ENCODE assay signal across 9 cellular contexts in the genomic region with DNA sequence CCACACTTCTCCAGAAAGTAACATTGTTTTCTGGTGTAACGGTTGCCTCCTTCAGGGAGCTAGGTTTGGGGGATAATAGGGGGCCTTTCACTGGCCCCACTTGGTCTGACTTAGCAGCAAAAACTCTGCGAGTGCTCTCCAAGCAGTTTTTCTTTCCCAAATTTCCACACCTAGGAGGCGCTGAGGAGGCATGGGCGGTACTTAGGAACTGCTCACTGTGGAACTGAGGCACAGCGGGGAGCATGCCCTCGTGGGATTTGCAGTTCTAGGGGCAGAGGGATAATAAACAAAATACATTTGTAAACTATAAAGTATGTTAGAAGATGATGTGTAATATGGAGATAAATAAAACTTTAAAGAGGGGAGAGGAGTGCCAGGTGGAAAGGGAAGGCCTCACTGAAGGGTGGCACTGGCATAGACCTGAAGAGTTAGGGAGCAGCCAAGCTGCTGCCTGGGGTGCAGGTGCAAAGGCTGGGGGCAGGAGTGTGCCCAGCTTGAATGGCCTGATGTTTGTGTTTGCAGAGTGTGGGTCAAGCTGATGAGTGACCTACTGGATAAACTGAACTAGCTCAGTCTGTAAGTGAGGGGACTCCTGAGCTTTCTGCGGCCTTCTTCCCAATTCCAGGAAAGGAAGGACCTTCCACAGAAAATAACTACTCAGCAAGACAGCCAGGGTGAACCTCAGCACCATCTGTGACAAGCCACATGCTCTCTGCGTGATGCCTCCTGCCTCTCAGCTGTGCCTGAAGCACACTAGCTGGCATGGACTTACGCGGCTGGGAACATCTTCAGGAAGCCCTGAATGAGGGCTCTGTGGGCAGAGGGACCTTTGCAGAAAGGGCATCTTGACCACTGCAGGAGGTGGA. TPM values are rescaled to one million over a fixed set of nuclear protein-coding genes. Genes with fewer than 3 reads are reported as not detected.
DNase-seq lines count a peak whose midpoint lies in the region; ATAC-seq, FAIRE-seq and TF ChIP-seq lines count a peak whose summit lies in the region.
"Had no signal": no experiment of that assay in that cellular context is flagged by ENCODE, and none has a peak within 500 bp of the region (broad histone marks: within the 10 kb centered on the region; RNA-seq: fewer than 3 reads in every experiment).

No MANE protein-coding gene starts in this region.

- peaks cover 22% of the 10 kb centered on the region for H3K27me3 Mint-ChIP-seq in activated CD4-positive, alpha-beta T cell treated with anti-CD3 and anti-CD28 coated beads, Interleukin-2, amount 10 ng/mL, durations not matched to agents 24 days and 14 days

- no peaks in the 10 kb centered on the region for H3K36me3 ChIP-seq in brain microvascular endothelial cell (replicated peaks)
- peaks cover 0 to 1% of the 10 kb centered on the region in 2 experiments; a peak in 1 of 5 replicates for H3K36me3 ChIP-seq in HepG2 (replicated peaks in 1 of 2; ENCODE audit: control insufficient read depth in 1 of 2, insufficient read depth in 2 of 2, low read length in 2 of 2)
- H3K36me3 ChIP-seq in upper lobe of right lung: no peaks in the 10 kb centered on the region

- TF ChIP-seq RAD21 in HepG2 (CRISPR knock-in tag; IDR thresholded peaks at IDR 0.05): no peak

- H3K79me2 ChIP-seq in HepG2 (ENCODE audit: insufficient read depth, low read length): peaks cover 32% of the 10 kb centered on the region

- peak overlapping the region; percentile 93 for H3K4me2 ChIP-seq in HepG2 (ENCODE audit: low read depth, low read length)

- H3K4me1 ChIP-seq in HepG2 (ENCODE audit: insufficient read depth, low read length) (peaks cover 66% of the 10 kb centered on the region), upper lobe of right lung (peaks cover 61% of the 10 kb centered on the region)

- peaks cover 8% of the 10 kb centered on the region for H3K4me1 Mint-ChIP-seq in activated CD4-positive, alpha-beta T cell treated with anti-CD3 and anti-CD28 coated beads, Interleukin-2, amount 10 ng/mL, durations not matched to agents 24 days and 14 days

- H3K9me3 ChIP-seq in HepG2 (ENCODE audit: low read length): no peaks in the 10 kb centered on the region
- H3K9me3 ChIP-seq in upper lobe of right lung: no peaks in the 10 kb centered on the region

- no peak for TF ChIP-seq POLR2A in HepG2 (IDR thresholded peaks at IDR 0.05; ENCODE audit: insufficient read depth in 1 of 2, low read depth in 2 of 2, low read length in 2 of 2)

- in situ Hi-C loops in brain microvascular endothelial cell (cut with HindIII; ENCODE audit: low pct_ligation_motif_present, low sequenced_read_pairs): loop anchor here (25.0 kb wide), 1 partner anchor 175 kb away; the partner anchor contains the start of gene SDE2
- in situ Hi-C loops in HepG2 (cut with HindIII; ENCODE audit: extremely low pct_ligation_motif_present, low pct_unique_long_range_greater_than_20kb): no loop called here

- peak overlapping the region; percentile 63 for H3K9ac ChIP-seq in HepG2 (ENCODE audit: insufficient read depth, low read depth, low read length)

- TF ChIP-seq EP300 in HepG2 (IDR thresholded peaks at IDR 0.05; ENCODE audit: low read depth in 2 of 2, low read length in 2 of 2) (no peak), HepG2 (CRISPR knock-in tag; IDR thresholded peaks at IDR 0.05; ENCODE audit: borderline replicate concordance) (no peak)

- H3K27ac ChIP-seq in brain microvascular endothelial cell (no peak overlapping the region), HepG2 (ENCODE audit: extremely low read length, insufficient read depth, low read length) (peak overlapping the region; percentile 61), upper lobe of right lung (peak overlapping the region; percentile 89)

- no peak overlapping the region for H2AFZ ChIP-seq in HepG2 (ENCODE audit: low read length)

- ATAC-seq in HepG2: no peak
- ATAC-seq in upper lobe of right lung: no peak
- ATAC-seq in HG02588 (IDR thresholded peaks at IDR 0.05; ENCODE audit: unreplicated experiment): no peak

- intact Hi-C loops in activated CD4-positive, alpha-beta T cell treated with anti-CD3 and anti-CD28 coated beads, Interleukin-2, amount 10 ng/mL, durations not matched to agents 24 days and 14 days (cut with micrococcal nuclease): loop anchor here (5.0 kb wide), 2 partner anchors 55 to 70 kb away; partner anchors contain the start of gene TMEM63A
- intact Hi-C loops in HepG2 (cut with micrococcal nuclease; ENCODE audit: unreplicated experiment) (loop anchor here (2.0 kb wide), 2 partner anchors 33 to 71 kb away; partner anchors contain the start of gene TMEM63A), upper lobe of right lung (cut with DNase I) (no loop called here)

- POLR2A ChIA-PET in HepG2 (lab: Yijun Ruan, JAX): interaction anchor here (1.0 to 6.3 kb wide), 6 partner anchors 14 to 187 kb away, joined by 3 to 87 read pairs (median 4); partner anchors contain the start of genes SDE2, SRP9 and TMEM63A

- H4K20me1 ChIP-seq in HepG2 (ENCODE audit: insufficient read depth, low read length): no peaks in the 10 kb centered on the region

- 20% methylated on average over 7 of the region's 10 CpGs for WGBS in HepG2 (ENCODE audit: low lambda C conversion rate)

- peak overlapping the region; percentile 79 for H3K4me3 Mint-ChIP-seq in activated CD4-positive, alpha-beta T cell treated with anti-CD3 and anti-CD28 coated beads, Interleukin-2, amount 10 ng/mL, durations not matched to agents 24 days and 14 days

- FAIRE-seq in HepG2 (lab: Jason Lieb, UNC): peak; percentile 34

- no peak overlapping the region for H3K27ac Mint-ChIP-seq in activated CD4-positive, alpha-beta T cell treated with anti-CD3 and anti-CD28 coated beads, Interleukin-2, amount 10 ng/mL, durations not matched to agents 24 days and 14 days

- DNase-seq in activated CD4-positive, alpha-beta T cell treated with anti-CD3 and anti-CD28 coated beads, Interleukin-2, amount 10 ng/mL, durations not matched to agents 24 days and 14 days: no peak
- no peak for DNase-seq in activated CD4-positive, alpha-beta T cell treated with anti-CD3 and anti-CD28 coated beads, Interleukin-2, amount 50 U/mL, for 48 hours
- DNase-seq in brain microvascular endothelial cell (no peak), HepG2 (ENCODE audit: low spot score) (peak; percentile 48), upper lobe of right lung (no peak), T1000 (lab: John Stamatoyannopoulos, UW) (no peak), DMS79 (lab: John Stamatoyannopoulos, UW) (no peak)
- DNase-seq: stimulated activated CD4-positive, alpha-beta T cell treated with anti-CD3 and anti-CD28 coated beads, Interleukin-15, amount 100 ng/mL, for 24 hours had no signal

- no TSS peak for BruUV-seq in HepG2 (replicated peaks; lab: Mats Ljungman, UMichigan)

- CTCF ChIA-PET in HepG2 (lab: Yijun Ruan, JAX; ENCODE audit: low intra/inter-chr PET ratio, low total read pairs): interaction anchor here (1.7 kb wide), 1 partner anchor 34 kb away, joined by 3 read pairs; the partner anchor contains the start of gene SRP9

- H3K27me3 ChIP-seq in brain microvascular endothelial cell (replicated peaks): no peaks in the 10 kb centered on the region
- H3K27me3 ChIP-seq in HepG2 (ENCODE audit: control insufficient read depth in 1 of 2, insufficient read depth in 2 of 2, low read length in 2 of 2): no peaks in the 10 kb centered on the region
- H3K27me3 ChIP-seq in upper lobe of right lung: no peaks in the 10 kb centered on the region

- H3K9me3 Mint-ChIP-seq in activated CD4-positive, alpha-beta T cell treated with anti-CD3 and anti-CD28 coated beads, Interleukin-2, amount 10 ng/mL, durations not matched to agents 24 days and 14 days: no peaks in the 10 kb centered on the region

- H3K4me3 ChIP-seq in brain microvascular endothelial cell (ENCODE audit: low read depth, low read length) (no peak overlapping the region), HepG2 (replicated peaks in 1 of 3; ENCODE audit: insufficient read depth in 1 of 3, low read depth in 2 of 3, low read length in 3 of 3) (peak overlapping the region; percentile 68 to 87 (median 80)), upper lobe of right lung (peak overlapping the region; percentile 77)

- H3K36me3 Mint-ChIP-seq in activated CD4-positive, alpha-beta T cell treated with anti-CD3 and anti-CD28 coated beads, Interleukin-2, amount 10 ng/mL, durations not matched to agents 24 days and 14 days (ENCODE audit: low read depth): no peaks in the 10 kb centered on the region

- peak; percentile 66 for TF ChIP-seq CTCF in brain microvascular endothelial cell (IDR thresholded peaks at IDR 0.05; ENCODE audit: low read depth, low read length, missing control alignments)
- TF ChIP-seq CTCF in HepG2 (CRISPR knock-in tag; IDR thresholded peaks at IDR 0.05): peak; percentile 66
- peak; percentile 44 for TF ChIP-seq CTCF in upper lobe of right lung (IDR thresholded peaks at IDR 0.05)

RNA-seq across cellular contexts. Expression of gene EPHX1, which starts 1.9 kb away (rescaled TPM):
- 1.6 and 1.8 TPM in 2 replicates for total RNA-seq in activated CD4-positive, alpha-beta T cell treated with anti-CD3 and anti-CD28 coated beads, Interleukin-2, amount 10 ng/mL, durations not matched to agents 24 days and 14 days
- total RNA-seq in HepG2 (2016; rRNA removed; fragmentation: Illumina TruSeq; extraction: Trizol) (28.8 and 36.5 TPM in 2 replicates), upper lobe of right lung (245 TPM)
- 20.0 and 23.1 TPM in 2 replicates for total RNA-seq in HepG2 (2016; cell fraction: cytosol; rRNA removed; fragmentation: Illumina TruSeq; extraction: Trizol; ENCODE audit: low read depth)
- total RNA-seq in HepG2 (2016; cell fraction: insoluble cytoplasmic fraction; rRNA removed; fragmentation: Illumina TruSeq; extraction: Trizol): 20.9 and 35.8 TPM in 2 replicates
- 36.4 and 40.0 TPM in 2 replicates for total RNA-seq in HepG2 (2016; cell fraction: membrane; rRNA removed; fragmentation: Illumina TruSeq; extraction: Trizol)
- 48.7 and 54.7 TPM in 2 replicates for total RNA-seq in HepG2 (2016; cell fraction: nucleus; rRNA removed; fragmentation: Illumina TruSeq; extraction: Trizol)
- polyA plus RNA-seq in HepG2 (2011; rRNA removed): 27.7 and 38.3 TPM in 2 replicates
- polyA plus RNA-seq in HepG2 (2011; cell fraction: cytosol; rRNA removed): 18.6 and 23.4 TPM in 2 replicates
- 29.6 and 32.2 TPM in 2 replicates for polyA plus RNA-seq in HepG2 (2011; cell fraction: nucleus; rRNA removed)
- 80.6 and 134 TPM in 2 replicates for polyA plus RNA-seq in HepG2 (2012)
- 67.8 and 68.1 TPM in 2 replicates for polyA plus RNA-seq in HepG2 (2016; cell fraction: cytosol; fragmentation: Illumina TruSeq; extraction: Trizol; ENCODE audit: low read depth)
- polyA plus RNA-seq in HepG2 (2016; cell fraction: insoluble cytoplasmic fraction; fragmentation: Illumina TruSeq; extraction: Trizol; ENCODE audit: low read depth): 43.8 and 55.8 TPM in 2 replicates
- polyA plus RNA-seq in HepG2 (2016; cell fraction: membrane; fragmentation: Illumina TruSeq; extraction: Trizol; ENCODE audit: low read depth): 77.2 and 87.4 TPM in 2 replicates
- 134 and 141 TPM in 2 replicates for polyA plus RNA-seq in HepG2 (2016; cell fraction: nucleus; fragmentation: Illumina TruSeq; extraction: Trizol; ENCODE audit: insufficient read depth, low read depth)
- 20.7 and 23.4 TPM in 2 replicates for polyA minus RNA-seq in HepG2 (2011; rRNA and poly(A)+ RNA removed; ENCODE audit: low replicate concordance)
- 21.0 and 23.9 TPM in 2 replicates for polyA minus RNA-seq in HepG2 (2011; cell fraction: cytosol; rRNA and poly(A)+ RNA removed)
- 15.3 and 18.4 TPM in 2 replicates for polyA minus RNA-seq in HepG2 (2011; cell fraction: nucleus; rRNA and poly(A)+ RNA removed)

RNA-seq across cellular contexts. Expression of gene SRP9, which starts 34.2 kb away (rescaled TPM):
- 232 and 244 TPM in 2 replicates for total RNA-seq in activated CD4-positive, alpha-beta T cell treated with anti-CD3 and anti-CD28 coated beads, Interleukin-2, amount 10 ng/mL, durations not matched to agents 24 days and 14 days
- 251 and 524 TPM in 2 replicates for total RNA-seq in HepG2 (2016; rRNA removed; fragmentation: Illumina TruSeq; extraction: Trizol)
- total RNA-seq in HepG2 (2016; cell fraction: cytosol; rRNA removed; fragmentation: Illumina TruSeq; extraction: Trizol; ENCODE audit: low read depth): 34.2 and 43.4 TPM in 2 replicates
- total RNA-seq in HepG2 (2016; cell fraction: insoluble cytoplasmic fraction; rRNA removed; fragmentation: Illumina TruSeq; extraction: Trizol): 284 and 524 TPM in 2 replicates
- total RNA-seq in HepG2 (2016; cell fraction: membrane; rRNA removed; fragmentation: Illumina TruSeq; extraction: Trizol): 119 and 121 TPM in 2 replicates
- 114 and 119 TPM in 2 replicates for total RNA-seq in HepG2 (2016; cell fraction: nucleus; rRNA removed; fragmentation: Illumina TruSeq; extraction: Trizol)
- polyA plus RNA-seq in HepG2 (2011; rRNA removed): 217 and 307 TPM in 2 replicates
- 155 and 238 TPM in 2 replicates for polyA plus RNA-seq in HepG2 (2011; cell fraction: cytosol; rRNA removed)
- polyA plus RNA-seq in HepG2 (2011; cell fraction: nucleus; rRNA removed): 51.6 and 71.1 TPM in 2 replicates
- polyA plus RNA-seq in HepG2 (2012): 199 and 240 TPM in 2 replicates
- 47.7 and 66.3 TPM in 2 replicates for polyA plus RNA-seq in HepG2 (2016; cell fraction: cytosol; fragmentation: Illumina TruSeq; extraction: Trizol; ENCODE audit: low read depth)
- polyA plus RNA-seq in HepG2 (2016; cell fraction: insoluble cytoplasmic fraction; fragmentation: Illumina TruSeq; extraction: Trizol; ENCODE audit: low read depth): 592 and 651 TPM in 2 replicates
- polyA plus RNA-seq in HepG2 (2016; cell fraction: membrane; fragmentation: Illumina TruSeq; extraction: Trizol; ENCODE audit: low read depth): 142 and 155 TPM in 2 replicates
- 229 and 237 TPM in 2 replicates for polyA plus RNA-seq in HepG2 (2016; cell fraction: nucleus; fragmentation: Illumina TruSeq; extraction: Trizol; ENCODE audit: insufficient read depth, low read depth)
- 170 and 215 TPM in 2 replicates for polyA minus RNA-seq in HepG2 (2011; rRNA and poly(A)+ RNA removed; ENCODE audit: low replicate concordance)
- 83.5 and 103 TPM in 2 replicates for polyA minus RNA-seq in HepG2 (2011; cell fraction: cytosol; rRNA and poly(A)+ RNA removed)
- 38.2 and 45.3 TPM in 2 replicates for polyA minus RNA-seq in HepG2 (2011; cell fraction: nucleus; rRNA and poly(A)+ RNA removed)
- total RNA-seq in upper lobe of right lung: 157 TPM
